ENCODE assay signal across 17 cellular contexts in the genomic region with DNA sequence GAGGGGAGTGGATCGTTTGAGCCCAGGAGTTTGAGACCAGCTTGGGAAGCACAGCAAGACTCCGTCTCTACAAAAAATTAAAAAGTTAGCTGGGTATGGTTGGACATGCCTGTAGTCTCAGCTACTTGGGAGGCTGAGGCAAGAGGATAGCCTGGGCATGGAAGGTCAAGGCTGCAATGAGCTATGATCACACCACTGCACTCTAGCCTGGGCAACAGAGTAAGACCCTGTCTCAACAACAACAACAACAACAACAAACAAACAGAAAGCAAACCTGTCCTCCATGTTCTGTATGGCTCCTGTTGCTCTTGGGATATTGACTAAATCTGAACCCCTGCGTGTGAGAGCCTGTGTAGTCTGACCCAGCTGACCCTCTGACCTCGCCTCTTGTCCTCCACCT. TPM values are rescaled to one million over a fixed set of nuclear protein-coding genes. Genes with fewer than 3 reads are reported as not detected.
DNase-seq lines count a peak whose midpoint lies in the region; ATAC-seq, FAIRE-seq and TF ChIP-seq lines count a peak whose summit lies in the region.
"Had no signal": no experiment of that assay in that cellular context is flagged by ENCODE, and none has a peak within 500 bp of the region (broad histone marks: within the 10 kb centered on the region; RNA-seq: fewer than 3 reads in every experiment).

No MANE protein-coding gene starts in this region.

- 72% methylated on average over 4 of the region's 4 CpGs for WGBS in HepG2 (ENCODE audit: low lambda C conversion rate)
- 78 to 94% (median 85%) methylated on average over 4 of the region's 4 CpGs for WGBS in spleen, 5 donors

- H3K9me3 Mint-ChIP-seq in activated CD8-positive, alpha-beta memory T cell treated with anti-CD3 and anti-CD28 coated beads, Interleukin-2, amount 10 ng/mL, durations not matched to agents 7 days and 5 days (ENCODE audit: low read depth), result peaks cover 9% of the 10 kb centered on the region

- H3K27ac ChIP-seq in BLaER1 (peak overlapping the region; percentile 28; the same call in 1 of the 2 replicates), HEK293 (ENCODE audit: extremely low read depth, low read depth, low read length) (no peak overlapping the region), HepG2 (ENCODE audit: extremely low read length, insufficient read depth, low read length) (no peak overlapping the region), spleen (peak overlapping the region in 7 of 8 donors; percentile 9 to 83 (median 75))

- H3K36me3 ChIP-seq in BLaER1 (no peaks in the 10 kb centered on the region), HEK293 (ENCODE audit: control insufficient read depth in 2 of 2, insufficient read depth in 1 of 2, low read length in 2 of 2) (no peaks in the 10 kb centered on the region), HepG2 (replicated peaks in 1 of 2; ENCODE audit: control insufficient read depth in 1 of 2, insufficient read depth in 2 of 2, low read length in 2 of 2) (no peaks in the 10 kb centered on the region), spleen (no peaks in the 10 kb centered on the region)

- H3K4me3 ChIP-seq in BLaER1 (no peak overlapping the region), HEK293 (ENCODE audit: low read depth, low read length) (no peak overlapping the region), HepG2 (replicated peaks in 1 of 3; ENCODE audit: insufficient read depth in 1 of 3, low read depth in 2 of 3, low read length in 3 of 3) (no peak overlapping the region), spleen (peak overlapping the region in 1 of 8 donors; percentile 22)

- H3K36me3 Mint-ChIP-seq in activated CD8-positive, alpha-beta memory T cell treated with anti-CD3 and anti-CD28 coated beads, Interleukin-2, amount 10 ng/mL, durations not matched to agents 7 days and 5 days, result peaks cover 3% of the 10 kb centered on the region

- H3K9ac ChIP-seq in BLaER1 (no peak overlapping the region), HepG2 (ENCODE audit: insufficient read depth, low read depth, low read length) (no peak overlapping the region)

- H3K27me3 ChIP-seq in BLaER1 (no peaks in the 10 kb centered on the region), HepG2 (ENCODE audit: control insufficient read depth in 1 of 2, insufficient read depth in 2 of 2, low read length in 2 of 2) (no peaks in the 10 kb centered on the region), spleen (replicated peaks in 1 of 7) (peaks cover 0 to 34% (median 0%) of the 10 kb centered on the region in 7 donors)

- no peak for ATAC-seq in HepG2
- no peak for ATAC-seq in activated CD8-positive, alpha-beta memory T cell treated with anti-CD3 and anti-CD28 coated beads, Interleukin-2, amount 10 ng/mL, durations not matched to agents 7 days and 5 days
- no peak for ATAC-seq in left colon

- in situ Hi-C loops in HepG2 (cut with HindIII; ENCODE audit: extremely low pct_ligation_motif_present, low pct_unique_long_range_greater_than_20kb), result no loop called here

- no peak overlapping the region for H2AFZ ChIP-seq in HepG2 (ENCODE audit: low read length)

- H4K20me1 ChIP-seq in BLaER1, result no peaks in the 10 kb centered on the region
- no peaks in the 10 kb centered on the region for H4K20me1 ChIP-seq in HepG2 (ENCODE audit: insufficient read depth, low read length)

- no peak for TF ChIP-seq RAD21 in HepG2 (CRISPR knock-in tag; IDR thresholded peaks at IDR 0.05)

- FAIRE-seq in HepG2 (lab: Jason Lieb, UNC), result no peak
- FAIRE-seq: G401.6 had no signal

- H3K9me3 ChIP-seq in BLaER1 (peaks cover 32% of the 10 kb centered on the region), HEK293 (ENCODE audit: control insufficient read depth, insufficient read depth, low read depth, low read length) (no peaks in the 10 kb centered on the region; the same call in 1 of the 2 replicates), HepG2 (ENCODE audit: low read length) (peaks cover 6% of the 10 kb centered on the region; the same call in 1 of the 2 replicates), spleen (peaks cover 0 to 31% (median 27%) of the 10 kb centered on the region in 8 donors)

- H3K4me1 ChIP-seq in BLaER1, result peaks cover 32% of the 10 kb centered on the region
- H3K4me1 ChIP-seq in HEK293 (ENCODE audit: control insufficient read depth, insufficient read depth, low read length), result peaks cover 6% of the 10 kb centered on the region
- peaks cover 77% of the 10 kb centered on the region for H3K4me1 ChIP-seq in HepG2 (ENCODE audit: insufficient read depth, low read length)
- H3K4me1 ChIP-seq in spleen, result peaks cover 0 to 56% (median 14%) of the 10 kb centered on the region in 6 donors

- no TSS peak for BruUV-seq in HepG2 (replicated peaks; lab: Mats Ljungman, UMichigan)

- no peak for TF ChIP-seq CTCF in HEK293 (tag by site-specific recombination; IDR thresholded peaks at IDR 0.05)
- no peak for TF ChIP-seq CTCF in HepG2 (CRISPR knock-in tag; IDR thresholded peaks at IDR 0.05)
- no peak for TF ChIP-seq CTCF in spleen (IDR thresholded peaks at IDR 0.05 in 8 of 11, conservative IDR thresholded peaks at IDR 0.05 in 3 of 11)

- TF ChIP-seq EP300 in HepG2 (IDR thresholded peaks at IDR 0.05; ENCODE audit: low read depth in 2 of 2, low read length in 2 of 2) (no peak), HepG2 (CRISPR knock-in tag; IDR thresholded peaks at IDR 0.05; ENCODE audit: borderline replicate concordance) (no peak)

- H3K79me2 ChIP-seq in HepG2 (ENCODE audit: insufficient read depth, low read length), result no peaks in the 10 kb centered on the region

- POLR2A ChIA-PET in HEK293 (lab: Yijun Ruan, JAX), result interaction anchor here (0.6 to 1.1 kb wide), 2 partner anchors 86 to 106 kb away, joined by 3 read pairs; partner anchors contain the start of gene CEBPG
- POLR2A ChIA-PET in HepG2 (lab: Yijun Ruan, JAX), result interaction anchor here (0.8 to 3.1 kb wide), 2 partner anchors 9 to 14 kb away, joined by 3 to 11 read pairs; no protein-coding TSS in a partner anchor

- H3K4me2 ChIP-seq in BLaER1 (peak overlapping the region; percentile 59), HepG2 (ENCODE audit: low read depth, low read length) (no peak overlapping the region)

- peaks cover 20% of the 10 kb centered on the region for H3K4me1 Mint-ChIP-seq in activated CD8-positive, alpha-beta memory T cell treated with anti-CD3 and anti-CD28 coated beads, Interleukin-2, amount 10 ng/mL, durations not matched to agents 7 days and 5 days

- H3K27me3 Mint-ChIP-seq in activated CD8-positive, alpha-beta memory T cell treated with anti-CD3 and anti-CD28 coated beads, Interleukin-2, amount 10 ng/mL, durations not matched to agents 7 days and 5 days, result peaks cover 28% of the 10 kb centered on the region

- TF ChIP-seq POLR2A in HepG2 (IDR thresholded peaks at IDR 0.05; ENCODE audit: insufficient read depth in 1 of 2, low read depth in 2 of 2, low read length in 2 of 2) (no peak), spleen (IDR thresholded peaks at IDR 0.05) (no peak)

- no peak overlapping the region for H3K4me3 Mint-ChIP-seq in activated CD8-positive, alpha-beta memory T cell treated with anti-CD3 and anti-CD28 coated beads, Interleukin-2, amount 10 ng/mL, durations not matched to agents 7 days and 5 days

- CTCF ChIA-PET in HEK293 (lab: Yijun Ruan, JAX), result interaction anchor here (0.6 to 2.1 kb wide), 5 partner anchors 42 to 977 kb away, joined by 3 to 6 read pairs (median 3); no protein-coding TSS in a partner anchor
- CTCF ChIA-PET in HepG2 (lab: Yijun Ruan, JAX; ENCODE audit: low intra/inter-chr PET ratio, low total read pairs), result no interaction called here
- CTCF ChIA-PET in activated CD8-positive, alpha-beta memory T cell treated with anti-CD3 and anti-CD28 coated beads, Interleukin-2, amount 10 ng/mL, durations not matched to agents 7 days and 5 days (lab: Charles Lee), result interaction anchor here (1.2 kb wide), 2 partner anchors 16 to 51 kb away, joined by 3 to 4 read pairs; no protein-coding TSS in a partner anchor

- intact Hi-C loops in HepG2 (cut with micrococcal nuclease; ENCODE audit: unreplicated experiment) (no loop called here), spleen (cut with DNase I; ENCODE audit: low total_unique reads) (no loop called here), left colon (cut with DNase I, micrococcal nuclease) (no loop called here)

- no peak for DNase-seq in HepG2 (ENCODE audit: low spot score)
- no peak for DNase-seq in spleen
- DNase-seq in activated CD8-positive, alpha-beta memory T cell treated with anti-CD3 and anti-CD28 coated beads, Interleukin-2, amount 10 ng/mL, durations not matched to agents 7 days and 5 days, result no peak
- DNase-seq in DMS79 treated with DMSO at 0.1 percent for 48 hours (lab: John Stamatoyannopoulos, UW), result no peak
- DNase-seq in left colon, result no peak
- DNase-seq: C1 segment of cervical spinal cord, IMR-90, NCI-H1417, NCI-H187 treated with DMSO at 0.1 percent for 48 hours, NCI-H2227 treated with DMSO at 0.1 percent for 48 hours, NCI-H510A treated with DMSO at 0.1 percent for 48 hours, NCI-H774, SHP77 treated with DMSO at 0.1 percent for 48 hours had no signal

- no peak overlapping the region for H3K27ac Mint-ChIP-seq in activated CD8-positive, alpha-beta memory T cell treated with anti-CD3 and anti-CD28 coated beads, Interleukin-2, amount 10 ng/mL, durations not matched to agents 7 days and 5 days

RNA-seq across cellular contexts. Expression of gene CEBPA, which starts 14.9 kb away (rescaled TPM):
- total RNA-seq in HepG2 (2016; rRNA removed; fragmentation: Illumina TruSeq; extraction: Trizol), result 99.9 and 103 TPM in 2 replicates
- total RNA-seq in HepG2 (2016; cell fraction: cytosol; rRNA removed; fragmentation: Illumina TruSeq; extraction: Trizol; ENCODE audit: low read depth), result 28.5 and 32.0 TPM in 2 replicates
- total RNA-seq in HepG2 (2016; cell fraction: insoluble cytoplasmic fraction; rRNA removed; fragmentation: Illumina TruSeq; extraction: Trizol), result 99.3 and 101 TPM in 2 replicates
- total RNA-seq in HepG2 (2016; cell fraction: membrane; rRNA removed; fragmentation: Illumina TruSeq; extraction: Trizol), result 88.0 and 107 TPM in 2 replicates
- total RNA-seq in HepG2 (2016; cell fraction: nucleus; rRNA removed; fragmentation: Illumina TruSeq; extraction: Trizol), result 47.4 and 51.4 TPM in 2 replicates
- polyA plus RNA-seq in HepG2 (2011; rRNA removed), result 24.8 and 35.0 TPM in 2 replicates
- 40.5 and 42.6 TPM in 2 replicates for polyA plus RNA-seq in HepG2 (2011; cell fraction: cytosol; rRNA removed)
- polyA plus RNA-seq in HepG2 (2011; cell fraction: nucleus; rRNA removed), result 17.3 and 19.3 TPM in 2 replicates
- 22.3 and 27.0 TPM in 2 replicates for polyA plus RNA-seq in HepG2 (2012)
- polyA plus RNA-seq in HepG2 (2016; cell fraction: cytosol; fragmentation: Illumina TruSeq; extraction: Trizol; ENCODE audit: low read depth), result 23.5 and 27.9 TPM in 2 replicates
- 121 and 123 TPM in 2 replicates for polyA plus RNA-seq in HepG2 (2016; cell fraction: insoluble cytoplasmic fraction; fragmentation: Illumina TruSeq; extraction: Trizol; ENCODE audit: low read depth)
- 68.7 and 77.8 TPM in 2 replicates for polyA plus RNA-seq in HepG2 (2016; cell fraction: membrane; fragmentation: Illumina TruSeq; extraction: Trizol; ENCODE audit: low read depth)
- 76.4 and 86.3 TPM in 2 replicates for polyA plus RNA-seq in HepG2 (2016; cell fraction: nucleus; fragmentation: Illumina TruSeq; extraction: Trizol; ENCODE audit: insufficient read depth, low read depth)
- 4.5 and 45.0 TPM in 2 replicates for polyA minus RNA-seq in HepG2 (2011; rRNA and poly(A)+ RNA removed; ENCODE audit: low replicate concordance)
- polyA minus RNA-seq in HepG2 (2011; cell fraction: cytosol; rRNA and poly(A)+ RNA removed), result 25.4 and 32.4 TPM in 2 replicates
- polyA minus RNA-seq in HepG2 (2011; cell fraction: nucleus; rRNA and poly(A)+ RNA removed), result 15.6 and 18.2 TPM in 2 replicates
- total RNA-seq in spleen, result 10 to 100 TPM; 15.5 to 27.7 (median 18.3) TPM
- polyA plus RNA-seq in spleen, result 10 to 100 TPM in 1 of 3 donors, 1 to 10 TPM in 2; 7.4 to 19.8 (median 9.1) TPM
- total RNA-seq in activated CD8-positive, alpha-beta memory T cell treated with anti-CD3 and anti-CD28 coated beads, Interleukin-2, amount 10 ng/mL, durations not matched to agents 7 days and 5 days, result under 1 TPM in 1 of 2 experiments, not detected in 1; 0.23 TPM
- 10 to 100 TPM; 70.6 to 73.5 TPM for total RNA-seq in left colon
- total RNA-seq: M059J had no signal

Comparison
In these comparisons a context has a peak if more than half of its experiments do, and no peak if none do; other contexts are left out.
1. H3K27ac ChIP-seq: peak in BLaER1 (single experiment) and spleen (7 of 8); none in HEK293 (single experiment) and HepG2 (single experiment).
2. RNA of gene CEBPA, which starts 14.9 kb away (total RNA-seq): 28.5 to 107 TPM in HepG2, 70.6 to 73.5 TPM in left colon and 15.5 to 27.7 TPM in spleen; 0.23 TPM in activated CD8-positive, alpha-beta memory T cell treated with anti-CD3 and anti-CD28 coated beads, Interleukin-2, amount 10 ng/mL, durations not matched to agents 7 days and 5 days; every median in the first group is over 10 times any median in the second.